23 cellular contexts compared by ENCODE assay signal in the genomic region with DNA sequence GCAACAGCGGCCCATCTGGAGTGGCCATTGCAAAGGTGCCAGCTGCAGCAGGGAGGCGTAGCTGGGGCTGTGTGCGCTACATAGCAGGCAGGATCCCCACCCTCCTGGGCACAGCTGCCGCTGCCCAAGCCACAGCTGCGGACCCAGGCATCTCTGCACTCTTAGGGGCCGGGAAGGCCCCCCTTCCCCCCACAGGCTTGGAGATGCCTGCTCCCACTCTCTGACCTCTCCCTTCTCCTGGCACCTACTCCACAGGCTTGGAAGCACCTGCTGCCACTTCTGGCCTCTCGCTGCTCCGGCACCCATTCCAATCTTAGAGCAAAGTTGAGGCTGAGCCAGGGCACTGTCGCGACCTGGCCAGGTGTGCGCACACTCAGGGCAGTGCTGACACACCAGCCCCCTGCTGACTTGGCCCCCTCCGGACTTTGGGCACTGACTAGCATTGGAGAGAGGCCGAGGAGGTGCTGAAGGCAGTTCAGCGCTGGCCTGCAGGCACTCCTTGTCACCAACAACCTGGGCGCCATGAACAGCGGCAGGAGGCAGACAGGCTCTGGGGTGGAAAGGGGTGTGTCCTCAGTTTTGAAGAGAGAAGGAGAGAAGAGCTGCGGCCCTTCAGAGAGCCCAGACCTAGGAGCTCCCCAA.
"Had no signal": no experiment of that assay in that cellular context is flagged by ENCODE, and none has a peak within 500 bp of the region (broad histone marks: within the 10 kb centered on the region; RNA-seq: fewer than 3 reads in every experiment).

No MANE protein-coding gene starts in this region.

- H3K27ac ChIP-seq: epithelial cell of prostate, esophagus squamous epithelium, hepatocyte, neutrophil, skin epidermis, uterus had no signal

- H3K27ac Mint-ChIP-seq: activated B cell treated with CpG ODN at 0.5 μM for 24 hours; activated CD8-positive, alpha-beta T cell treated with anti-CD3 and anti-CD28 coated beads for 36 hours; activated naive CD8-positive, alpha-beta T cell; activated T-helper 2 cell treated with anti-CD3 and anti-CD28 coated beads, Interferon-gamma antibody, Interleukin-2, Interleukin-4, amounts not matched to agents 10 μg/mL and 5 μg/mL and 100 μg/mL, durations not matched to agents 14 hours and 24 hours and 36 hours; memory B cell; naive thymus-derived CD8-positive, alpha-beta T cell; stimulated activated naive CD8-positive, alpha-beta T cell treated with anti-CD3 and anti-CD28 coated beads, Interleukin-15, Interleukin-2, amounts not matched to agents 100 ng/mL and 50 ng/mL, for 24 hours; T-helper 2 cell treated with Interferon-gamma antibody and Interleukin-4, amounts not matched to agents 5 μg/mL and 100 μg/mL, for 36 hours; type B pancreatic cell had no signal

- H3K9me3 Mint-ChIP-seq: activated B cell treated with CpG ODN at 0.5 μM for 24 hours; activated CD8-positive, alpha-beta T cell treated with anti-CD3 and anti-CD28 coated beads for 36 hours; activated T-helper 2 cell treated with anti-CD3 and anti-CD28 coated beads, Interferon-gamma antibody, Interleukin-2, Interleukin-4, amounts not matched to agents 10 μg/mL and 5 μg/mL and 100 μg/mL, durations not matched to agents 14 hours and 24 hours and 36 hours; T-helper 2 cell treated with Interferon-gamma antibody and Interleukin-4, amounts not matched to agents 5 μg/mL and 100 μg/mL, for 36 hours; type B pancreatic cell had no signal

- H3K4me3 ChIP-seq: esophagus squamous epithelium, hepatocyte, skin epidermis, uterus had no signal

- H3K79me2 ChIP-seq: hepatocyte had no signal

- H3K36me3 Mint-ChIP-seq: activated naive CD8-positive, alpha-beta T cell; memory B cell; naive thymus-derived CD8-positive, alpha-beta T cell; type B pancreatic cell had no signal

- H3K4me2 ChIP-seq: hepatocyte had no signal

- H2AFZ ChIP-seq: hepatocyte had no signal

- H3K36me3 ChIP-seq: esophagus squamous epithelium, neutrophil, uterus had no signal

- H3K4me1 Mint-ChIP-seq: activated B cell treated with CpG ODN at 0.5 μM for 24 hours; memory B cell; naive thymus-derived CD8-positive, alpha-beta T cell had no signal

- H3K9me3 ChIP-seq: esophagus squamous epithelium, neutrophil, uterus had no signal

- H3K4me3 Mint-ChIP-seq: activated B cell treated with CpG ODN at 0.5 μM for 24 hours; activated CD8-positive, alpha-beta T cell treated with anti-CD3 and anti-CD28 coated beads for 36 hours; activated naive CD8-positive, alpha-beta T cell; memory B cell; naive thymus-derived CD8-positive, alpha-beta T cell; stimulated activated naive CD8-positive, alpha-beta T cell treated with anti-CD3 and anti-CD28 coated beads, Interleukin-15, Interleukin-2, amounts not matched to agents 100 ng/mL and 50 ng/mL, for 24 hours; T-helper 2 cell treated with Interferon-gamma antibody and Interleukin-4, amounts not matched to agents 5 μg/mL and 100 μg/mL, for 36 hours; type B pancreatic cell had no signal

- H3K27me3 Mint-ChIP-seq: activated CD8-positive, alpha-beta T cell treated with anti-CD3 and anti-CD28 coated beads for 36 hours; activated naive CD8-positive, alpha-beta T cell; stimulated activated naive CD8-positive, alpha-beta T cell treated with anti-CD3 and anti-CD28 coated beads, Interleukin-15, Interleukin-2, amounts not matched to agents 100 ng/mL and 50 ng/mL, for 24 hours; type B pancreatic cell had no signal

- H3K27me3 ChIP-seq: esophagus squamous epithelium, hepatocyte, neutrophil, uterus had no signal

- DNase-seq: activated B cell treated with CpG ODN at 0.5 μM for 24 hours; activated CD4-positive, alpha-beta T cell treated with anti-CD3 and anti-CD28 coated beads, Interleukin-2, amount 50 U/mL, for 1 hour; activated CD8-positive, alpha-beta T cell treated with anti-CD3 and anti-CD28 coated beads for 36 hours; activated naive CD4-positive, alpha-beta T cell; activated T-cell treated with anti-CD3 and anti-CD28 coated beads, Interleukin-2, amount 50 U/mL, for 48 hours; effector CD8-positive, alpha-beta T cell; esophagus squamous epithelium; foreskin melanocyte; islet precursor cell; naive thymus-derived CD8-positive, alpha-beta T cell; stimulated activated CD4-positive, alpha-beta T cell treated with anti-CD3 and anti-CD28 coated beads, Interleukin-12 subunit alpha, Interleukin-12 subunit beta, amount 100 ng/mL, for 4 hours; stimulated activated CD4-positive, alpha-beta T cell treated with anti-CD3 and anti-CD28 coated beads, Interleukin-4, amount 100 ng/mL, for 1 hour; uterus had no signal

- ATAC-seq: activated CD8-positive, alpha-beta T cell treated with anti-CD3 and anti-CD28 coated beads for 36 hours; naive thymus-derived CD8-positive, alpha-beta T cell had no signal

- H3K4me1 ChIP-seq: esophagus squamous epithelium, uterus had no signal
